9 cellular contexts compared by ENCODE assay signal in genomic region chr1:225977937-225978748, GRCh38.
DNase-seq lines count a peak whose midpoint lies in the region; ATAC-seq lines count a peak whose summit lies in the region.
"Had no signal": no experiment of that assay in that cellular context is flagged by ENCODE, and none has a peak within 500 bp of the region (broad histone marks: within the 10 kb centered on the region; RNA-seq: fewer than 3 reads in every experiment).

No MANE protein-coding gene starts in this region.

- ATAC-seq in GM18870 (IDR thresholded peaks at IDR 0.05; ENCODE audit: unreplicated experiment) (peak; percentile 53), GM21619 (IDR thresholded peaks at IDR 0.05; ENCODE audit: unreplicated experiment) (peak; percentile 62), HG03469 (IDR thresholded peaks at IDR 0.05; ENCODE audit: unreplicated experiment) (peak; percentile 50), memory B cell (ENCODE audit: low read depth) (peak; percentile 73)

- DNase-seq in memory B cell (ENCODE audit: low spot score in 2 of 2) (peak in 1 of 2 donors; percentile 35), NCI-H526 (lab: John Stamatoyannopoulos, UW) (no peak), NCI-H774 (lab: John Stamatoyannopoulos, UW) (no peak)
- DNase-seq in stimulated activated CD4-positive, alpha-beta T cell treated with anti-CD3 and anti-CD28 coated beads, Interleukin-2, amount 100 ng/mL, for 48 hours = no peak
- DNase-seq: NCI-H1105 treated with DMSO at 0.1 percent for 48 hours, T-helper 9 cell had no signal

- peaks cover 14% of the 10 kb centered on the region for H3K36me3 Mint-ChIP-seq in memory B cell

- H3K27me3 Mint-ChIP-seq in memory B cell = no peaks in the 10 kb centered on the region

- no peaks in the 10 kb centered on the region for H3K9me3 Mint-ChIP-seq in memory B cell

- H3K27ac Mint-ChIP-seq in memory B cell = peak overlapping the region; percentile 23

- peak overlapping the region; percentile 55 for H3K4me3 Mint-ChIP-seq in memory B cell

- H3K4me1 Mint-ChIP-seq in memory B cell = peaks cover 17% of the 10 kb centered on the region
